8 cellular contexts compared by ENCODE assay signal in genomic region chr3:119240101-119240581, GRCh38. TPM values are rescaled to one million over a fixed set of nuclear protein-coding genes. Genes with fewer than 3 reads are reported as not detected.
DNase-seq lines count a peak whose midpoint lies in the region; ATAC-seq, FAIRE-seq and TF ChIP-seq lines count a peak whose summit lies in the region.

No MANE protein-coding gene starts in this region.

- intact Hi-C loops in head of caudate nucleus (cut with DNase I): loop anchor here (5.0 kb wide), 2 partner anchors 93 to 358 kb away; partner anchors contain the start of gene TEX55

- H3K27me3 Mint-ChIP-seq in activated T-cell treated with anti-CD3 and anti-CD28 coated beads, Interleukin-2, amount 50 U/mL, for 4 hours (ENCODE audit: low read depth): no peaks in the 10 kb centered on the region

- no peak for TF ChIP-seq CTCF in KMS-11 (conservative IDR thresholded peaks at IDR 0.05; ENCODE audit: low read depth, low read length)
- TF ChIP-seq CTCF in parathyroid adenoma (IDR thresholded peaks at IDR 0.05): no peak

- DNase-seq in NCI-H446 (lab: John Stamatoyannopoulos, UW) (peak; percentile 14 to 46), NCI-H446 treated with DMSO at 0.1 percent for 48 hours (lab: John Stamatoyannopoulos, UW) (no peak), H54 (ENCODE audit: insufficient read length, low spot score) (no peak), head of caudate nucleus (peak in 24 of 42 donors; percentile 11 to 73 (median 42)), middle frontal gyrus (ENCODE audit: extremely low spot score, low spot score) (no peak)
- DNase-seq in activated T-cell treated with anti-CD3 and anti-CD28 coated beads, Interleukin-2, amount 50 U/mL, for 4 hours: no peak

- H3K4me1 ChIP-seq in KMS-11 (ENCODE audit: low read depth, poor library complexity, severe bottlenecking) (peaks cover 25% of the 10 kb centered on the region), parathyroid adenoma (no peaks in the 10 kb centered on the region)

- H2AFZ ChIP-seq in KMS-11 (ENCODE audit: low read depth) (peak overlapping the region; percentile 45), parathyroid adenoma (peak overlapping the region; percentile 87)

- H3K4me3 ChIP-seq in KMS-11 (IDR thresholded peaks at IDR 0.05; ENCODE audit: insufficient read depth, low read depth, low read length) (peak overlapping the region; percentile 88), parathyroid adenoma (ENCODE audit: low read depth, low read length) (peak overlapping the region; percentile 58)

- peak overlapping the region; percentile 59 for H3K27ac ChIP-seq in KMS-11
- peak overlapping the region; percentile 79 for H3K27ac ChIP-seq in parathyroid adenoma

- H3K4me3 Mint-ChIP-seq in activated T-cell treated with anti-CD3 and anti-CD28 coated beads, Interleukin-2, amount 50 U/mL, for 4 hours: peak overlapping the region; percentile 81

- H3K9ac ChIP-seq in KMS-11 (peak overlapping the region; percentile 84), parathyroid adenoma (peak overlapping the region; percentile 39)

- no peaks in the 10 kb centered on the region for H3K27me3 ChIP-seq in KMS-11 (ENCODE audit: insufficient read depth, low read depth)
- H3K27me3 ChIP-seq in parathyroid adenoma (ENCODE audit: control insufficient read depth, insufficient read depth, low read length): no peaks in the 10 kb centered on the region

- FAIRE-seq in H54 (lab: Jason Lieb, UNC): peak; percentile 36

- H3K9me3 ChIP-seq in parathyroid adenoma (ENCODE audit: control insufficient read depth, low read length): no peaks in the 10 kb centered on the region

- H3K79me2 ChIP-seq in KMS-11 (ENCODE audit: insufficient read depth, low read depth): peaks cover 15% of the 10 kb centered on the region; the same call in 1 of the 2 replicates
- no peaks in the 10 kb centered on the region for H3K79me2 ChIP-seq in parathyroid adenoma

- no peaks in the 10 kb centered on the region for H3K36me3 ChIP-seq in KMS-11 (ENCODE audit: insufficient read depth)
- no peaks in the 10 kb centered on the region for H3K36me3 ChIP-seq in parathyroid adenoma (ENCODE audit: control insufficient read depth, insufficient read depth, low read length)

- H4K20me1 ChIP-seq in KMS-11 (ENCODE audit: insufficient read depth): no peaks in the 10 kb centered on the region

- peak in 1 of 2 donors; percentile 3 for ATAC-seq in activated T-cell treated with anti-CD3 and anti-CD28 coated beads, Interleukin-2, amount 50 U/mL, for 4 hours

- peaks cover 14% of the 10 kb centered on the region for H3K36me3 Mint-ChIP-seq in activated T-cell treated with anti-CD3 and anti-CD28 coated beads, Interleukin-2, amount 50 U/mL, for 4 hours (ENCODE audit: insufficient read depth)

- H3K4me2 ChIP-seq in KMS-11 (peak overlapping the region; percentile 86), parathyroid adenoma (ENCODE audit: low read length) (peak overlapping the region; percentile 64)

- TF ChIP-seq POLR2A in H54 (IDR thresholded peaks at IDR 0.05; ENCODE audit: low read depth, low read length): no peak

- no peaks in the 10 kb centered on the region for H3K9me3 Mint-ChIP-seq in activated T-cell treated with anti-CD3 and anti-CD28 coated beads, Interleukin-2, amount 50 U/mL, for 4 hours

- peaks cover 52% of the 10 kb centered on the region for H3K4me1 Mint-ChIP-seq in activated T-cell treated with anti-CD3 and anti-CD28 coated beads, Interleukin-2, amount 50 U/mL, for 4 hours (ENCODE audit: low read depth)

RNA-seq across cellular contexts. Expression of gene B4GALT4, which starts 0.5 kb away (rescaled TPM):
- total RNA-seq in activated T-cell treated with anti-CD3 and anti-CD28 coated beads, Interleukin-2, amount 50 U/mL, for 4 hours: 10 to 100 TPM; 13.9 to 20.3 (median 14.2) TPM

RNA-seq across cellular contexts. Expression of gene ARHGAP31, which starts 54.0 kb away (rescaled TPM):
- total RNA-seq in activated T-cell treated with anti-CD3 and anti-CD28 coated beads, Interleukin-2, amount 50 U/mL, for 4 hours: 10 to 100 TPM; 16.0 to 22.0 (median 17.2) TPM

Comparison
In these comparisons a context has a peak if more than half of its experiments do, and no peak if none do; other contexts are left out.
1. DNase-seq: peak in NCI-H446 (2 of 2) and head of caudate nucleus (24 of 42); none in NCI-H446 treated with DMSO at 0.1 percent for 48 hours (single experiment), H54 (single experiment), activated T-cell treated with anti-CD3 and anti-CD28 coated beads, Interleukin-2, amount 50 U/mL, for 4 hours (single experiment) and middle frontal gyrus (single experiment).